ENCODE assay signal across 12 cellular contexts in the genomic region with DNA sequence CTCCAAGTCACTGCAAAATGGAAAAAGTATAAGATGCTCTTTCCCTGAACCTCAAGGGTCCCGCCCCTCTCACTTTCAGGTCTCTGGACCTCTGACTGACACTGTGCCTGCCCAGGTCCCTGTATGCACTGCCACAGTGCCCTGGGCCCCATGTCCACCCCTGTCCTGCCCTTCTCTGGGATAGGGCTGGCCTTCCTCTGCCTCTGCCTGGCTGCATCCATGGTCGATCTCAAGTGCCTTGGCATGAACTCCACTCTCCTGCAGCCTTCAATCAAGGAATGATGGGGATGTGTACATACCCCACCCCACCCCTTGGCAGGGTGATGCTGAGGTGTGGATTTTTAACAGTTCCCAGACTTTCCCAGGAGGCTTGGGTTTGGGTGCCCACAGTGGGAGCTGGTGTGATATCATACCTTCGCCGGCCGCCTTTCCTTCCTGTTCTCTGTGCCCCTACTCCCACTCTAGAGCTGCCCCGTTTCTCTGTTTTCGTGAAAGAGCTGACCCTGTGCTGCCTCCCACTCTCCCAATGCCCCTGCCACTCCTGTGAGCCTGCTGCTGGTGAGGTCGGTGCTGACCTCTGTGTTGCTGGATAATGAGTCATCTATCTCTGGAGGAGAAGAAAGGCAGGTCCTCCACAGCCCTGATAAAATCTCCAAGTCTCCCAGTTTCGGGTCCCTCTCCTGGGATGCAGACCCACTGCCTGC. TPM values are rescaled to one million over a fixed set of nuclear protein-coding genes. Genes with fewer than 3 reads are reported as not detected.
DNase-seq lines count a peak whose midpoint lies in the region; ATAC-seq and TF ChIP-seq lines count a peak whose summit lies in the region.
"Had no signal": no experiment of that assay in that cellular context is flagged by ENCODE, and none has a peak within 500 bp of the region (broad histone marks: within the 10 kb centered on the region; RNA-seq: fewer than 3 reads in every experiment).

No MANE protein-coding gene starts in this region.

- no peak for DNase-seq in CD4-positive, alpha-beta memory T cell
- peak; percentile 52 for DNase-seq in IMR-90
- peak; percentile 41 to 48 for DNase-seq in cardiac fibroblast (ENCODE audit: low read depth in 2 of 2)
- no peak for DNase-seq in naive thymus-derived CD4-positive, alpha-beta T cell
- DNase-seq in NCI-H146 (lab: John Stamatoyannopoulos, UW), result no peak
- DNase-seq in NCI-H2029 (lab: John Stamatoyannopoulos, UW), result no peak
- no peak for DNase-seq in NCI-H1417 (lab: John Stamatoyannopoulos, UW)
- no peak for DNase-seq in NCI-H1092 (lab: John Stamatoyannopoulos, UW)
- DNase-seq: activated CD4-positive, alpha-beta T cell treated with anti-CD3 and anti-CD28 coated beads for 4 hours; foreskin melanocyte; NCI-H1694 had no signal

- peaks cover 78% of the 10 kb centered on the region for H3K4me1 ChIP-seq in CD4-positive, alpha-beta memory T cell (ENCODE audit: insufficient read depth, low read length)
- H3K4me1 ChIP-seq in IMR-90 (ENCODE audit: control insufficient read depth, insufficient read depth, low read length), result peaks cover 10% of the 10 kb centered on the region; the same call in 1 of the 2 replicates
- peaks cover 28 to 31% of the 10 kb centered on the region in 2 donors for H3K4me1 ChIP-seq in naive thymus-derived CD4-positive, alpha-beta T cell (ENCODE audit: control insufficient read depth in 2 of 2, insufficient read depth in 2 of 2, low read length in 2 of 2)

- no peak overlapping the region for H3K27ac ChIP-seq in CD4-positive, alpha-beta memory T cell (ENCODE audit: low read depth, low read length)
- no peak overlapping the region for H3K27ac ChIP-seq in IMR-90 (ENCODE audit: insufficient read depth, low read length)
- H3K27ac ChIP-seq in naive thymus-derived CD4-positive, alpha-beta T cell (ENCODE audit: low read depth, low read length), result no peak overlapping the region

- H3K18ac ChIP-seq in IMR-90 (ENCODE audit: low read depth, low read length), result no peak overlapping the region

- in situ Hi-C loops in IMR-90 (cut with MboI; ENCODE audit: low sequenced_read_pairs), result loop anchor here (25.0 kb wide), 1 partner anchor 738 kb away; a partner anchor contains a TSS

- no peak for TF ChIP-seq RAD21 in IMR-90 (IDR thresholded peaks at IDR 0.05; ENCODE audit: low read length)

- H3K9me3 Mint-ChIP-seq in CD4-positive, alpha-beta memory T cell, result no peaks in the 10 kb centered on the region
- peaks cover 0 to 3% (median 0%) of the 10 kb centered on the region in 11 donors for H3K9me3 Mint-ChIP-seq in naive thymus-derived CD4-positive, alpha-beta T cell

- no peak overlapping the region for H3K56ac ChIP-seq in IMR-90 (ENCODE audit: extremely low read depth, insufficient read depth, low read length)

- H4K20me1 ChIP-seq in IMR-90 (ENCODE audit: insufficient read depth, low read length), result peaks cover 3% of the 10 kb centered on the region

- intact Hi-C loops in CD4-positive, alpha-beta memory T cell (cut with micrococcal nuclease), result loop anchor here (5.0 kb wide), 2 partner anchors 353 to 1118 kb away; a partner anchor contains a TSS
- intact Hi-C loops in IMR-90 (cut with micrococcal nuclease), result no loop called here
- intact Hi-C loops in naive thymus-derived CD4-positive, alpha-beta T cell (cut with micrococcal nuclease), result loop anchor here (10.0 kb wide), 3 partner anchors 350 to 1120 kb away; a partner anchor contains a TSS

- dilution Hi-C loops in IMR-90 (cut with HindIII; ENCODE audit: low sequenced_read_pairs, unreplicated experiment), result no loop called here

- H3K36me3 Mint-ChIP-seq in CD4-positive, alpha-beta memory T cell, result peaks cover 9 to 28% of the 10 kb centered on the region in 2 donors
- H3K36me3 Mint-ChIP-seq in naive thymus-derived CD4-positive, alpha-beta T cell, result peaks cover 7 to 49% (median 16%) of the 10 kb centered on the region in 5 donors

- H3K4me3 Mint-ChIP-seq in CD4-positive, alpha-beta memory T cell, result peak overlapping the region in 6 of 8 donors; percentile 18 to 95 (median 68)
- H3K4me3 Mint-ChIP-seq in naive thymus-derived CD4-positive, alpha-beta T cell, result peak overlapping the region in 7 of 10 donors; percentile 11 to 76 (median 64)

- H3K14ac ChIP-seq in IMR-90 (replicated peaks; ENCODE audit: low read depth, low read length), result no peak overlapping the region

- TF ChIP-seq POLR2A in IMR-90 (IDR thresholded peaks at IDR 0.05; ENCODE audit: low read depth, low read length), result no peak

- BruUV-seq in IMR-90 (replicated peaks; lab: Mats Ljungman, UMichigan), result no TSS peak

- H2BK5ac ChIP-seq in IMR-90 (ENCODE audit: low read depth, low read length, poor library complexity, severe bottlenecking), result no peak overlapping the region

- 100% methylated on average over 1 of the region's 9 CpGs; no CpG with 5 or more reads in 1 of the 2 experiments for WGBS in IMR-90 (ENCODE audit: extremely low coverage in 2 of 2, insufficient read length in 1 of 2), 2 experiments

- no peak overlapping the region for H2BK15ac ChIP-seq in IMR-90 (ENCODE audit: low read depth, low read length)

- peak overlapping the region; percentile 66 for H2AK9ac ChIP-seq in IMR-90 (replicated peaks; ENCODE audit: low read depth, low read length, poor library complexity)

- H3K36me3 ChIP-seq in CD4-positive, alpha-beta memory T cell (ENCODE audit: insufficient read depth, low read length), result no peaks in the 10 kb centered on the region
- peaks cover 12% of the 10 kb centered on the region for H3K36me3 ChIP-seq in IMR-90 (ENCODE audit: control insufficient read depth, insufficient read depth, low read length)
- H3K36me3 ChIP-seq in naive thymus-derived CD4-positive, alpha-beta T cell (ENCODE audit: control insufficient read depth in 2 of 3, insufficient read depth in 3 of 3, low read length in 3 of 3), result no peaks in the 10 kb centered on the region
- H3K36me3 ChIP-seq: Peyer's patch had no signal

- 0 out of 2 replicates have a peak overlapping the region, but pooled peaks have one; percentile 15 for H3K4ac ChIP-seq in IMR-90 (ENCODE audit: low read depth, low read length)

- no peak overlapping the region for H4K91ac ChIP-seq in IMR-90 (ENCODE audit: insufficient read depth, low read depth, low read length)

- peak overlapping the region; percentile 47 for H2AFZ ChIP-seq in IMR-90 (replicated peaks; ENCODE audit: low read length, poor library complexity)

- no peak for TF ChIP-seq CTCF in IMR-90 (conservative IDR thresholded peaks at IDR 0.05; ENCODE audit: low read depth, low read length)
- TF ChIP-seq CTCF in cardiac fibroblast (IDR thresholded peaks at IDR 0.05; ENCODE audit: low read depth, low read length), result no peak

- CTCF ChIA-PET in CD4-positive, alpha-beta memory T cell (lab: Charles Lee; ENCODE audit: partially characterized antibody), result interaction anchor here (0.7 to 2.1 kb wide), 2 partner anchors 15 to 19 kb away, joined by 3 to 17 read pairs; a partner anchor contains a TSS
- CTCF ChIA-PET in IMR-90 (lab: Yijun Ruan, JAX), result interaction anchor here (1.0 kb wide), 1 partner anchor 16 kb away, joined by 3 read pairs; no protein-coding TSS in a partner anchor
- CTCF ChIA-PET in naive thymus-derived CD4-positive, alpha-beta T cell (lab: Charles Lee), result no interaction called here

- no peak overlapping the region for H4K8ac ChIP-seq in IMR-90 (ENCODE audit: low read depth in 2 of 2, low read length in 2 of 2)

- no peaks in the 10 kb centered on the region for H3K27me3 ChIP-seq in CD4-positive, alpha-beta memory T cell (ENCODE audit: insufficient read depth, low read length)
- no peaks in the 10 kb centered on the region for H3K27me3 ChIP-seq in IMR-90 (ENCODE audit: control insufficient read depth, insufficient read depth, low read length)
- H3K27me3 ChIP-seq in naive thymus-derived CD4-positive, alpha-beta T cell (ENCODE audit: control insufficient read depth in 2 of 2, insufficient read depth in 2 of 2, low read length in 2 of 2), result no peaks in the 10 kb centered on the region
- H3K27me3 ChIP-seq: Peyer's patch had no signal

- POLR2A ChIA-PET in CD4-positive, alpha-beta memory T cell (lab: Charles Lee; ENCODE audit: partially characterized antibody), result interaction anchor here (1.6 to 4.3 kb wide), 2 partner anchors 16 to 32 kb away, joined by 3 to 65 read pairs; a partner anchor contains a TSS
- POLR2A ChIA-PET in IMR-90 (lab: Charles Lee; ENCODE audit: unreplicated experiment), result no interaction called here
- POLR2A ChIA-PET in naive thymus-derived CD4-positive, alpha-beta T cell (lab: Charles Lee), result interaction anchor here (7.0 kb wide), 1 partner anchor 31 kb away, joined by 92 read pairs; a partner anchor contains a TSS

- no peak overlapping the region for H2BK120ac ChIP-seq in IMR-90 (ENCODE audit: low read depth, low read length)

- no peak overlapping the region; the same call in 1 of the 2 replicates for H3K23ac ChIP-seq in IMR-90 (ENCODE audit: low read depth, low read length)

- H3K9me3 ChIP-seq in CD4-positive, alpha-beta memory T cell (ENCODE audit: control insufficient read depth in 1 of 2, low read length in 2 of 2), result no peaks in the 10 kb centered on the region
- H3K9me3 ChIP-seq in IMR-90 (ENCODE audit: control insufficient read depth, insufficient read depth, low read length), result no peaks in the 10 kb centered on the region
- no peaks in the 10 kb centered on the region for H3K9me3 ChIP-seq in naive thymus-derived CD4-positive, alpha-beta T cell (ENCODE audit: control insufficient read depth in 2 of 3, low read length in 3 of 3)
- H3K9me3 ChIP-seq: Peyer's patch had no signal

- no peaks in the 10 kb centered on the region for H3K27me3 Mint-ChIP-seq in CD4-positive, alpha-beta memory T cell
- H3K27me3 Mint-ChIP-seq in naive thymus-derived CD4-positive, alpha-beta T cell, result no peaks in the 10 kb centered on the region

- ATAC-seq in IMR-90 (ENCODE audit: low read depth), result peak; percentile 25; the same call in 1 of the 2 replicates
- no peak for ATAC-seq in naive thymus-derived CD4-positive, alpha-beta T cell

- peak overlapping the region in 6 of 7 donors; percentile 48 to 90 (median 80) for H3K27ac Mint-ChIP-seq in CD4-positive, alpha-beta memory T cell
- peak overlapping the region in 8 of 9 donors; percentile 13 to 85 (median 50) for H3K27ac Mint-ChIP-seq in naive thymus-derived CD4-positive, alpha-beta T cell

- H2AK5ac ChIP-seq in IMR-90 (ENCODE audit: low read depth, low read length), result peak overlapping the region; percentile 35; the same call in 1 of the 2 replicates

- H3K9ac ChIP-seq in IMR-90 (ENCODE audit: low read depth, low read length), result no peak overlapping the region

- peaks cover 66 to 94% (median 81%) of the 10 kb centered on the region in 4 donors for H3K4me1 Mint-ChIP-seq in CD4-positive, alpha-beta memory T cell
- peaks cover 58 to 91% (median 84%) of the 10 kb centered on the region in 7 donors for H3K4me1 Mint-ChIP-seq in naive thymus-derived CD4-positive, alpha-beta T cell

- H3K9me1 ChIP-seq in IMR-90 (ENCODE audit: insufficient read depth, low read length), result peaks cover 22% of the 10 kb centered on the region

- no peak overlapping the region for H2BK20ac ChIP-seq in IMR-90 (ENCODE audit: low read depth, low read length)

- H4K5ac ChIP-seq in IMR-90 (ENCODE audit: low read depth, low read length), result no peak overlapping the region

- H3K4me2 ChIP-seq in IMR-90 (ENCODE audit: low read depth, low read length), result 0 out of 2 replicates have a peak overlapping the region, but pooled peaks have one; percentile 19

- no peak overlapping the region for H3K4me3 ChIP-seq in CD4-positive, alpha-beta memory T cell (ENCODE audit: low read length in 2 of 2)
- H3K4me3 ChIP-seq in IMR-90 (ENCODE audit: insufficient read depth, low read depth, low read length) (no peak overlapping the region), cardiac fibroblast (replicated peaks in 1 of 2; ENCODE audit: low read depth in 2 of 2, low read length in 2 of 2) (no peak overlapping the region)
- no peak overlapping the region for H3K4me3 ChIP-seq in naive thymus-derived CD4-positive, alpha-beta T cell (ENCODE audit: low read length)
- H3K4me3 ChIP-seq: Peyer's patch had no signal

- H3K79me1 ChIP-seq in IMR-90 (ENCODE audit: low read depth in 1 of 2, low read length in 2 of 2), result peaks cover 43 to 88% of the 10 kb centered on the region in 2 experiments

RNA-seq across cellular contexts. Expression of a gene that starts 18.9 kb away (rescaled TPM):
- 10 to 100 TPM; 54.9 to 67.2 TPM for total RNA-seq in CD4-positive, alpha-beta memory T cell
- 10 to 100 TPM; 30.9 to 66.1 TPM for polyA plus RNA-seq in CD4-positive, alpha-beta memory T cell
- 7.2 and 9.7 TPM in 2 replicates for total RNA-seq in IMR-90 (2012; rRNA removed)
- 13.4 and 15.5 TPM in 2 replicates for polyA plus RNA-seq in IMR-90 (2012; rRNA removed)
- polyA plus RNA-seq in IMR-90 (2012; cell fraction: cytosol; rRNA removed), result 8.1 and 12.2 TPM in 2 replicates
- polyA plus RNA-seq in IMR-90 (2012; cell fraction: nucleus; rRNA removed; ENCODE audit: low replicate concordance), result 64.3 and 68.2 TPM in 2 replicates
- 100 to 1,000 TPM in 1 of 5 experiments, 10 to 100 TPM in 4; 43.3 to 112 (median 44.2) TPM for total RNA-seq in naive thymus-derived CD4-positive, alpha-beta T cell
- 10 to 100 TPM; 39.4 to 53.2 TPM for polyA plus RNA-seq in naive thymus-derived CD4-positive, alpha-beta T cell

RNA-seq across cellular contexts. Expression of a gene that starts 32.0 kb away (rescaled TPM):
- total RNA-seq in CD4-positive, alpha-beta memory T cell, result 10 to 100 TPM; 72.6 to 73.9 TPM
- 10 to 100 TPM; 92.8 to 96.7 TPM for polyA plus RNA-seq in CD4-positive, alpha-beta memory T cell
- 127 and 154 TPM in 2 replicates for total RNA-seq in IMR-90 (2012; rRNA removed)
- polyA plus RNA-seq in IMR-90 (2012; rRNA removed), result 169 and 187 TPM in 2 replicates
- polyA plus RNA-seq in IMR-90 (2012; cell fraction: cytosol; rRNA removed), result 158 and 206 TPM in 2 replicates
- polyA plus RNA-seq in IMR-90 (2012; cell fraction: nucleus; rRNA removed; ENCODE audit: low replicate concordance), result 143 and 362 TPM in 2 replicates
- total RNA-seq in naive thymus-derived CD4-positive, alpha-beta T cell, result 10 to 100 TPM; 69.9 to 88.5 (median 79.3) TPM
- 10 to 100 TPM; 76.3 to 82.7 TPM for polyA plus RNA-seq in naive thymus-derived CD4-positive, alpha-beta T cell

Comparison
In these comparisons a context has a peak if more than half of its experiments do, and no peak if none do; other contexts are left out.
1. DNase-seq: peak in IMR-90 (single experiment) and cardiac fibroblast (2 of 2); none in CD4-positive, alpha-beta memory T cell (0 of 5), naive thymus-derived CD4-positive, alpha-beta T cell (0 of 9), NCI-H146 (single experiment), NCI-H2029 (single experiment), NCI-H1417 (0 of 3) and NCI-H1092 (single experiment).